Comparison of ENCODE assay signal across 11 cellular contexts in genomic region chr2:159714586-159714930, GRCh38. TPM values are rescaled to one million over a fixed set of nuclear protein-coding genes. Genes with fewer than 3 reads are reported as not detected.
DNase-seq lines count a peak whose midpoint lies in the region; ATAC-seq and TF ChIP-seq lines count a peak whose summit lies in the region.
"Had no signal": no experiment of that assay in that cellular context is flagged by ENCODE, and none has a peak within 500 bp of the region (broad histone marks: within the 10 kb centered on the region; RNA-seq: fewer than 3 reads in every experiment).

No MANE protein-coding gene starts in this region.

- H3K4me2 ChIP-seq in H9 (ENCODE audit: insufficient read depth, insufficient read length, low read length) = peak overlapping the region; percentile 35

- no peak overlapping the region for H3T11ph ChIP-seq in H9 (ENCODE audit: low read length)

- peak overlapping the region; percentile 57 for H4K5ac ChIP-seq in H9 (ENCODE audit: insufficient read length, low read depth, low read length)

- no peaks in the 10 kb centered on the region for H4K20me1 ChIP-seq in H9 (ENCODE audit: control insufficient read depth, insufficient read depth, insufficient read length)

- DNase-seq in A673 (ENCODE audit: low spot score) = no peak
- DNase-seq in H9 = no peak
- no peak for DNase-seq in activated T-helper 2 cell treated with anti-CD3 and anti-CD28 coated beads, Interferon-gamma antibody, Interleukin-2, Interleukin-4, amounts not matched to agents 10 μg/mL and 5 μg/mL and 100 μg/mL, durations not matched to agents 14 hours and 24 hours and 36 hours (ENCODE audit: low spot score)
- DNase-seq in immature natural killer cell = no peak
- no peak for DNase-seq in activated CD4-positive, CD25-positive, alpha-beta regulatory T cell (lab: John Stamatoyannopoulos, UW)
- no peak for DNase-seq in Ammon's horn (ENCODE audit: low spot score)
- DNase-seq: DMS153; KG1; stimulated activated CD8-positive, alpha-beta memory T cell treated with anti-CD3 and anti-CD28 coated beads, Interleukin-4, amount 100 ng/mL, for 48 hours had no signal

- ATAC-seq in HG03520 (IDR thresholded peaks at IDR 0.05; ENCODE audit: unreplicated experiment) (no peak), GM19023 (IDR thresholded peaks at IDR 0.05; ENCODE audit: unreplicated experiment) (no peak)

- H3K4me1 ChIP-seq in A673 (ENCODE audit: insufficient read depth, low read length, poor library complexity, severe bottlenecking) = peaks cover 16% of the 10 kb centered on the region
- no peaks in the 10 kb centered on the region for H3K4me1 ChIP-seq in H9 (ENCODE audit: insufficient read depth, low read length)

- POLR2A ChIA-PET in A673 (lab: Charles Lee; ENCODE audit: low non-redundant PET) = interaction anchor here (0.6 kb wide), 1 partner anchor 159 kb away, joined by 6 read pairs; no protein-coding TSS in a partner anchor

- no peak overlapping the region for H2BK120ac ChIP-seq in H9 (ENCODE audit: low read depth, low read length, poor library complexity, severe bottlenecking)

- H3K56ac ChIP-seq in H9 (ENCODE audit: insufficient read length, low read depth, low read length) = no peak overlapping the region

- H3K9ac ChIP-seq in H9 (ENCODE audit: extremely low read depth, insufficient read length, low read length) = no peak overlapping the region

- H3K27me3 Mint-ChIP-seq in H9 (ENCODE audit: low read depth) (no peaks in the 10 kb centered on the region), immature natural killer cell (ENCODE audit: low read depth in 3 of 3) (peaks cover 12 to 20% (median 19%) of the 10 kb centered on the region in 3 donors)
- no peaks in the 10 kb centered on the region for H3K27me3 Mint-ChIP-seq in activated T-helper 2 cell treated with anti-CD3 and anti-CD28 coated beads, Interferon-gamma antibody, Interleukin-2, Interleukin-4, amounts not matched to agents 10 μg/mL and 5 μg/mL and 100 μg/mL, durations not matched to agents 14 hours and 24 hours and 36 hours (ENCODE audit: low read depth)

- peaks cover 62% of the 10 kb centered on the region for H3K79me2 ChIP-seq in H9 (ENCODE audit: insufficient read depth, low read length)

- no TSS peak for BruUV-seq in A673 (replicated peaks; lab: Mats Ljungman, UMichigan)

- H3K4ac ChIP-seq in H9 (ENCODE audit: low read depth, low read length) = no peak overlapping the region

- H3K9me3 Mint-ChIP-seq in H9 = no peaks in the 10 kb centered on the region
- no peaks in the 10 kb centered on the region for H3K9me3 Mint-ChIP-seq in activated T-helper 2 cell treated with anti-CD3 and anti-CD28 coated beads, Interferon-gamma antibody, Interleukin-2, Interleukin-4, amounts not matched to agents 10 μg/mL and 5 μg/mL and 100 μg/mL, durations not matched to agents 14 hours and 24 hours and 36 hours
- H3K9me3 Mint-ChIP-seq in immature natural killer cell = no peaks in the 10 kb centered on the region

- H3K36me3 ChIP-seq in A673 (ENCODE audit: insufficient read depth, low read length, poor library complexity, severe bottlenecking) = peaks cover 50% of the 10 kb centered on the region

- H3K9me3 ChIP-seq in A673 (ENCODE audit: low read depth, low read length, poor library complexity, severe bottlenecking) (no peaks in the 10 kb centered on the region), H9 (ENCODE audit: control insufficient read depth, low read depth, low read length) (no peaks in the 10 kb centered on the region)

- no peak overlapping the region for H3K18ac ChIP-seq in H9 (ENCODE audit: insufficient read length, low read depth, low read length)

- no peak overlapping the region for H3K23ac ChIP-seq in H9 (ENCODE audit: insufficient read length, low read depth, low read length)

- peaks cover 25 to 61% (median 35%) of the 10 kb centered on the region in 3 experiments for H3K36me3 Mint-ChIP-seq in H9 (ENCODE audit: insufficient read depth in 1 of 3, low read depth in 3 of 3)
- peaks cover 70% of the 10 kb centered on the region for H3K36me3 Mint-ChIP-seq in activated T-helper 2 cell treated with anti-CD3 and anti-CD28 coated beads, Interferon-gamma antibody, Interleukin-2, Interleukin-4, amounts not matched to agents 10 μg/mL and 5 μg/mL and 100 μg/mL, durations not matched to agents 14 hours and 24 hours and 36 hours (ENCODE audit: low read depth)
- peaks cover 4 to 8% (median 7%) of the 10 kb centered on the region in 3 donors for H3K36me3 Mint-ChIP-seq in immature natural killer cell

- H3K27ac Mint-ChIP-seq in H9 (peak overlapping the region in 1 of 3 experiments; percentile 40; a peak in 1 of 7 replicates), immature natural killer cell (peak overlapping the region; percentile 28 to 99 (median 59))
- peak overlapping the region; percentile 17 for H3K27ac Mint-ChIP-seq in activated T-helper 2 cell treated with anti-CD3 and anti-CD28 coated beads, Interferon-gamma antibody, Interleukin-2, Interleukin-4, amounts not matched to agents 10 μg/mL and 5 μg/mL and 100 μg/mL, durations not matched to agents 14 hours and 24 hours and 36 hours

- no CpG with 5 or more reads among the region's 8 CpGs for WGBS in H9 (ENCODE audit: extremely low coverage, insufficient read length, low lambda C conversion rate)

- H2BK5ac ChIP-seq in H9 (ENCODE audit: insufficient read length, low read length) = no peak overlapping the region

- H3K27me3 ChIP-seq in A673 (replicated peaks; ENCODE audit: insufficient read depth, low read depth, low read length, poor library complexity) (no peaks in the 10 kb centered on the region), H9 (ENCODE audit: insufficient read depth, low read length) (no peaks in the 10 kb centered on the region)

- no peaks in the 10 kb centered on the region for H3K79me1 ChIP-seq in H9 (ENCODE audit: insufficient read depth, low read depth, low read length, poor library complexity, severe bottlenecking)

- H3K4me3 Mint-ChIP-seq in H9 (peak overlapping the region; percentile 67 to 100; a peak in 4 of 5 replicates), immature natural killer cell (peak overlapping the region; percentile 36 to 99 (median 98))
- H3K4me3 Mint-ChIP-seq in activated T-helper 2 cell treated with anti-CD3 and anti-CD28 coated beads, Interferon-gamma antibody, Interleukin-2, Interleukin-4, amounts not matched to agents 10 μg/mL and 5 μg/mL and 100 μg/mL, durations not matched to agents 14 hours and 24 hours and 36 hours (ENCODE audit: low read depth) = peak overlapping the region; percentile 99

- CTCF ChIA-PET in A673 (lab: Charles Lee) = no interaction called here

- no peak overlapping the region for H2BK20ac ChIP-seq in H9 (ENCODE audit: low read depth, low read length, poor library complexity, severe bottlenecking)

- no peak overlapping the region for H2AFZ ChIP-seq in H9 (ENCODE audit: low read length)

- TF ChIP-seq CTCF in A673 (conservative IDR thresholded peaks at IDR 0.05; ENCODE audit: low read depth, low read length) (no peak), H9 (conservative IDR thresholded peaks at IDR 0.05) (no peak)

- no peak overlapping the region for H2AK5ac ChIP-seq in H9 (ENCODE audit: insufficient read length, low read length)

- H2BK12ac ChIP-seq in H9 (ENCODE audit: insufficient read length, low read depth, low read length) = no peak overlapping the region

- H3K4me3 ChIP-seq in A673 (ENCODE audit: low read depth, low read length, poor library complexity, severe bottlenecking) = peak overlapping the region; percentile 97

- H3K23me2 ChIP-seq in H9 (ENCODE audit: insufficient read length, low read depth, low read length, poor library complexity, severe bottlenecking) = no peaks in the 10 kb centered on the region

- no peak overlapping the region for H3K14ac ChIP-seq in H9 (ENCODE audit: insufficient read depth, low read length)

- H3K27ac ChIP-seq in A673 (ENCODE audit: low read depth, low read length, poor library complexity, severe bottlenecking) (no peak overlapping the region), H9 (ENCODE audit: insufficient read length, low read depth, low read length) (no peak overlapping the region)

- no peak overlapping the region for H2BK15ac ChIP-seq in H9 (ENCODE audit: low read depth, low read length)

- intact Hi-C loops in A673 (cut with micrococcal nuclease; ENCODE audit: unreplicated experiment) = no loop called here
- intact Hi-C loops in activated T-helper 2 cell treated with anti-CD3 and anti-CD28 coated beads, Interferon-gamma antibody, Interleukin-2, Interleukin-4, amounts not matched to agents 10 μg/mL and 5 μg/mL and 100 μg/mL, durations not matched to agents 14 hours and 24 hours and 36 hours (cut with micrococcal nuclease) = loop anchor here (5.0 to 10.0 kb wide), 5 partner anchors 33 to 1257 kb away; partner anchors contain the start of genes CCDC148, LY75 and PKP4

- H4K91ac ChIP-seq in H9 (ENCODE audit: insufficient read length, low read depth, low read length) = no peak overlapping the region

- peaks cover 38 to 59% of the 10 kb centered on the region in 2 experiments for H3K4me1 Mint-ChIP-seq in H9
- peaks cover 38% of the 10 kb centered on the region for H3K4me1 Mint-ChIP-seq in activated T-helper 2 cell treated with anti-CD3 and anti-CD28 coated beads, Interferon-gamma antibody, Interleukin-2, Interleukin-4, amounts not matched to agents 10 μg/mL and 5 μg/mL and 100 μg/mL, durations not matched to agents 14 hours and 24 hours and 36 hours (ENCODE audit: low read depth)
- peaks cover 67 to 79% of the 10 kb centered on the region in 2 donors for H3K4me1 Mint-ChIP-seq in immature natural killer cell

- no peak overlapping the region for H4K8ac ChIP-seq in H9 (replicated peaks; ENCODE audit: insufficient read length, low read depth, low read length)

RNA-seq across cellular contexts. Expression of gene MARCHF7, which starts 2.3 kb away (rescaled TPM):
- total RNA-seq in A673 (2021) (94.9 and 99.9 TPM in 2 replicates), H9 (2021) (103 and 111 TPM in 2 replicates)
- total RNA-seq in activated T-helper 2 cell treated with anti-CD3 and anti-CD28 coated beads, Interferon-gamma antibody, Interleukin-2, Interleukin-4, amounts not matched to agents 10 μg/mL and 5 μg/mL and 100 μg/mL, durations not matched to agents 14 hours and 24 hours and 36 hours = 80.0 and 83.1 TPM in 2 replicates
- polyA plus RNA-seq in immature natural killer cell = 100 to 1,000 TPM; 142 to 155 (median 146) TPM
